Comparison of ENCODE assay signal across 1 cellular context in the genomic region with DNA sequence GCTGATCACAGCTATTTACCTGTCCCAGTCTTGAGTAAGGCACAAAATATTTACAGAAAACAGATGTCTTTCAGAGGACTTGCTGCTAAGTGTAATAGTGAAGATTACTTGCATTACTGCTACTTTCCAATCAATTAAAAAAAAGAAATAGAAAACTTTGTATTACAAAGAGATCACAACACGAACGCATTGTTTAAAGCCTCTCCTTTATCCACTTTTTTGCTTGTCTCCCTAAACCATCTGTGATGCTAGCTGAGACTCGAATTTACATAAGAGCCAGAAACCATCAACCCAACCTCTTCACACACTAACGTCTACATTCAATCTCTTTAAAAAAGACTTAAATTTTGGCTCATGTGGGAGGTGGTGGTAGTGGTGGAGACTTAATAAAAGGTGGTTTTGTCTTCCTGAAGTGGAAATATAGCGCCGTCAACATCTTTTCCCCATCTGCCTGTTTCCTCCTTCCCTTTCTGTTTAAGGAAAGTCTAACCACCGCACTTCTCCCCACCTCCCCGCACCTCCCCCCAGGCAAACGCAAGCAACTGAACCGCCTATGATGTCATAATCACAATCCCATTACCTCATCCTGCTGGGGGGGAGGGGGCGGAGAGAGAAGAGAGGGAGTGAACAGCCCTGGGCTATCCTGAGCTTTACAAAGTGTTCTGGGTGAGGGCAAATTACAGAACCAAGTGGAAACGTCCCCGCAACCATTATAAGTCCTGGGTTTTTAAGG.
A peak's percentile ranks its signal among the peaks of the same experiment; 100 is the strongest.
TF ChIP-seq lines count a peak whose summit lies in the region.

No MANE protein-coding gene starts in this region.

TF ChIP-seq in GM12878, 131 proteins besides CTCF, POLR2A, EP300 and RAD21:
- TF ChIP-seq CHD2 (IDR thresholded peaks at IDR 0.05; ENCODE audit: borderline replicate concordance, low read depth, low read length) = peak; percentile 81
- TF ChIP-seq, protein P1, sequence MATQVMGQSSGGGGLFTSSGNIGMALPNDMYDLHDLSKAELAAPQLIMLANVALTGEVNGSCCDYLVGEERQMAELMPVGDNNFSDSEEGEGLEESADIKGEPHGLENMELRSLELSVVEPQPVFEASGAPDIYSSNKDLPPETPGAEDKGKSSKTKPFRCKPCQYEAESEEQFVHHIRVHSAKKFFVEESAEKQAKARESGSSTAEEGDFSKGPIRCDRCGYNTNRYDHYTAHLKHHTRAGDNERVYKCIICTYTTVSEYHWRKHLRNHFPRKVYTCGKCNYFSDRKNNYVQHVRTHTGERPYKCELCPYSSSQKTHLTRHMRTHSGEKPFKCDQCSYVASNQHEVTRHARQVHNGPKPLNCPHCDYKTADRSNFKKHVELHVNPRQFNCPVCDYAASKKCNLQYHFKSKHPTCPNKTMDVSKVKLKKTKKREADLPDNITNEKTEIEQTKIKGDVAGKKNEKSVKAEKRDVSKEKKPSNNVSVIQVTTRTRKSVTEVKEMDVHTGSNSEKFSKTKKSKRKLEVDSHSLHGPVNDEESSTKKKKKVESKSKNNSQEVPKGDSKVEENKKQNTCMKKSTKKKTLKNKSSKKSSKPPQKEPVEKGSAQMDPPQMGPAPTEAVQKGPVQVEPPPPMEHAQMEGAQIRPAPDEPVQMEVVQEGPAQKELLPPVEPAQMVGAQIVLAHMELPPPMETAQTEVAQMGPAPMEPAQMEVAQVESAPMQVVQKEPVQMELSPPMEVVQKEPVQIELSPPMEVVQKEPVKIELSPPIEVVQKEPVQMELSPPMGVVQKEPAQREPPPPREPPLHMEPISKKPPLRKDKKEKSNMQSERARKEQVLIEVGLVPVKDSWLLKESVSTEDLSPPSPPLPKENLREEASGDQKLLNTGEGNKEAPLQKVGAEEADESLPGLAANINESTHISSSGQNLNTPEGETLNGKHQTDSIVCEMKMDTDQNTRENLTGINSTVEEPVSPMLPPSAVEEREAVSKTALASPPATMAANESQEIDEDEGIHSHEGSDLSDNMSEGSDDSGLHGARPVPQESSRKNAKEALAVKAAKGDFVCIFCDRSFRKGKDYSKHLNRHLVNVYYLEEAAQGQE (IDR thresholded peaks at IDR 0.05; ENCODE audit: low read depth, low read length) = no peak
- no peak for TF ChIP-seq ZBED1 (IDR thresholded peaks at IDR 0.05; ENCODE audit: borderline replicate concordance)
- TF ChIP-seq NBN (IDR thresholded peaks at IDR 0.05) = peak; percentile 81
- peak; percentile 76 for TF ChIP-seq JUNB (IDR thresholded peaks at IDR 0.05)
- peak; percentile 37; the same call in 1 of the 2 replicates for TF ChIP-seq GATAD2B (conservative IDR thresholded peaks at IDR 0.05; ENCODE audit: low read depth)
- TF ChIP-seq SPI1 (IDR thresholded peaks at IDR 0.05; ENCODE audit: borderline replicate concordance, insufficient read depth, low read depth, low read length) = no peak
- no peak for TF ChIP-seq BRCA1 (IDR thresholded peaks at IDR 0.05; ENCODE audit: low read depth, low read length)
- peak; percentile 99 for TF ChIP-seq CREM (IDR thresholded peaks at IDR 0.05; ENCODE audit: low read depth)
- peak; percentile 31; the same call in 1 of the 2 replicates for TF ChIP-seq RUNX3 (IDR thresholded peaks at IDR 0.05; ENCODE audit: low read length)
- no peak for TF ChIP-seq RFX5 (IDR thresholded peaks at IDR 0.05; ENCODE audit: low read depth, low read length)
- TF ChIP-seq RBBP5 (conservative IDR thresholded peaks at IDR 0.05) = no peak
- TF ChIP-seq, protein P2, sequence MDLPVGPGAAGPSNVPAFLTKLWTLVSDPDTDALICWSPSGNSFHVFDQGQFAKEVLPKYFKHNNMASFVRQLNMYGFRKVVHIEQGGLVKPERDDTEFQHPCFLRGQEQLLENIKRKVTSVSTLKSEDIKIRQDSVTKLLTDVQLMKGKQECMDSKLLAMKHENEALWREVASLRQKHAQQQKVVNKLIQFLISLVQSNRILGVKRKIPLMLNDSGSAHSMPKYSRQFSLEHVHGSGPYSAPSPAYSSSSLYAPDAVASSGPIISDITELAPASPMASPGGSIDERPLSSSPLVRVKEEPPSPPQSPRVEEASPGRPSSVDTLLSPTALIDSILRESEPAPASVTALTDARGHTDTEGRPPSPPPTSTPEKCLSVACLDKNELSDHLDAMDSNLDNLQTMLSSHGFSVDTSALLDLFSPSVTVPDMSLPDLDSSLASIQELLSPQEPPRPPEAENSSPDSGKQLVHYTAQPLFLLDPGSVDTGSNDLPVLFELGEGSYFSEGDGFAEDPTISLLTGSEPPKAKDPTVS (IDR thresholded peaks at IDR 0.05; ENCODE audit: low read depth, low read length) = no peak
- peak; percentile 56; the same call in 1 of the 2 replicates for TF ChIP-seq PAX5 (IDR thresholded peaks at IDR 0.05; ENCODE audit: borderline replicate concordance, low read depth, low read length)
- TF ChIP-seq CREB1 (IDR thresholded peaks at IDR 0.05; ENCODE audit: low read depth) = peak; percentile 100
- peak; percentile 52 for TF ChIP-seq IRF4 (IDR thresholded peaks at IDR 0.05; ENCODE audit: low read depth, low read length)
- peak; percentile 43; the same call in 1 of the 2 replicates for TF ChIP-seq MXI1 (IDR thresholded peaks at IDR 0.05; ENCODE audit: low read depth, low read length)
- peak; percentile 40; the same call in 1 of the 2 replicates for TF ChIP-seq RAD51 (IDR thresholded peaks at IDR 0.05)
- TF ChIP-seq RELA (IDR thresholded peaks at IDR 0.05; ENCODE audit: borderline replicate concordance, partially characterized antibody) = no peak
- peak; percentile 38; the same call in 1 of the 2 replicates for TF ChIP-seq BCL11A (IDR thresholded peaks at IDR 0.05; ENCODE audit: low read depth, low read length)
- TF ChIP-seq SMARCA5 (IDR thresholded peaks at IDR 0.05) = no peak
- TF ChIP-seq YY1 (IDR thresholded peaks at IDR 0.05; ENCODE audit: low read depth, low read length) = peak; percentile 14; the same call in 1 of the 2 replicates
- TF ChIP-seq MTA2 (IDR thresholded peaks at IDR 0.05; ENCODE audit: low read depth) = no peak
- TF ChIP-seq FOXK2 (IDR thresholded peaks at IDR 0.05) = no peak
- no peak for TF ChIP-seq SUPT20H (IDR thresholded peaks at IDR 0.05; ENCODE audit: borderline replicate concordance, control insufficient read depth, low read depth, low read length)
- TF ChIP-seq PAX8 (IDR thresholded peaks at IDR 0.05) = no peak
- TF ChIP-seq, protein P3, sequence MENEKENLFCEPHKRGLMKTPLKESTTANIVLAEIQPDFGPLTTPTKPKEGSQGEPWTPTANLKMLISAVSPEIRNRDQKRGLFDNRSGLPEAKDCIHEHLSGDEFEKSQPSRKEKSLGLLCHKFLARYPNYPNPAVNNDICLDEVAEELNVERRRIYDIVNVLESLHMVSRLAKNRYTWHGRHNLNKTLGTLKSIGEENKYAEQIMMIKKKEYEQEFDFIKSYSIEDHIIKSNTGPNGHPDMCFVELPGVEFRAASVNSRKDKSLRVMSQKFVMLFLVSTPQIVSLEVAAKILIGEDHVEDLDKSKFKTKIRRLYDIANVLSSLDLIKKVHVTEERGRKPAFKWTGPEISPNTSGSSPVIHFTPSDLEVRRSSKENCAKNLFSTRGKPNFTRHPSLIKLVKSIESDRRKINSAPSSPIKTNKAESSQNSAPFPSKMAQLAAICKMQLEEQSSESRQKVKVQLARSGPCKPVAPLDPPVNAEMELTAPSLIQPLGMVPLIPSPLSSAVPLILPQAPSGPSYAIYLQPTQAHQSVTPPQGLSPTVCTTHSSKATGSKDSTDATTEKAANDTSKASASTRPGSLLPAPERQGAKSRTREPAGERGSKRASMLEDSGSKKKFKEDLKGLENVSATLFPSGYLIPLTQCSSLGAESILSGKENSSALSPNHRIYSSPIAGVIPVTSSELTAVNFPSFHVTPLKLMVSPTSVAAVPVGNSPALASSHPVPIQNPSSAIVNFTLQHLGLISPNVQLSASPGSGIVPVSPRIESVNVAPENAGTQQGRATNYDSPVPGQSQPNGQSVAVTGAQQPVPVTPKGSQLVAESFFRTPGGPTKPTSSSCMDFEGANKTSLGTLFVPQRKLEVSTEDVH (IDR thresholded peaks at IDR 0.05; ENCODE audit: low read depth, partially characterized antibody) = peak; percentile 85
- TF ChIP-seq, protein P4, sequence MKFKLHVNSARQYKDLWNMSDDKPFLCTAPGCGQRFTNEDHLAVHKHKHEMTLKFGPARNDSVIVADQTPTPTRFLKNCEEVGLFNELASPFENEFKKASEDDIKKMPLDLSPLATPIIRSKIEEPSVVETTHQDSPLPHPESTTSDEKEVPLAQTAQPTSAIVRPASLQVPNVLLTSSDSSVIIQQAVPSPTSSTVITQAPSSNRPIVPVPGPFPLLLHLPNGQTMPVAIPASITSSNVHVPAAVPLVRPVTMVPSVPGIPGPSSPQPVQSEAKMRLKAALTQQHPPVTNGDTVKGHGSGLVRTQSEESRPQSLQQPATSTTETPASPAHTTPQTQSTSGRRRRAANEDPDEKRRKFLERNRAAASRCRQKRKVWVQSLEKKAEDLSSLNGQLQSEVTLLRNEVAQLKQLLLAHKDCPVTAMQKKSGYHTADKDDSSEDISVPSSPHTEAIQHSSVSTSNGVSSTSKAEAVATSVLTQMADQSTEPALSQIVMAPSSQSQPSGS (IDR thresholded peaks at IDR 0.05; ENCODE audit: low read length) = peak; percentile 100
- TF ChIP-seq MYB (IDR thresholded peaks at IDR 0.05; ENCODE audit: borderline replicate concordance, low read depth, low read length) = no peak
- peak in 1 of 2 experiments; percentile 51; a peak in 1 of 3 replicates for TF ChIP-seq EGR1 (IDR thresholded peaks at IDR 0.05; ENCODE audit: borderline replicate concordance in 1 of 2, low read depth in 2 of 2, low read length in 2 of 2)
- TF ChIP-seq DPF2 (IDR thresholded peaks at IDR 0.05) = no peak
- 0 out of 2 replicates have a peak, but pooled peaks have one; percentile 64 for TF ChIP-seq ESRRA (IDR thresholded peaks at IDR 0.05; ENCODE audit: low read length)
- peak; percentile 26 to 66 for TF ChIP-seq IKZF2 (IDR thresholded peaks at IDR 0.05)
- TF ChIP-seq, protein P5, sequence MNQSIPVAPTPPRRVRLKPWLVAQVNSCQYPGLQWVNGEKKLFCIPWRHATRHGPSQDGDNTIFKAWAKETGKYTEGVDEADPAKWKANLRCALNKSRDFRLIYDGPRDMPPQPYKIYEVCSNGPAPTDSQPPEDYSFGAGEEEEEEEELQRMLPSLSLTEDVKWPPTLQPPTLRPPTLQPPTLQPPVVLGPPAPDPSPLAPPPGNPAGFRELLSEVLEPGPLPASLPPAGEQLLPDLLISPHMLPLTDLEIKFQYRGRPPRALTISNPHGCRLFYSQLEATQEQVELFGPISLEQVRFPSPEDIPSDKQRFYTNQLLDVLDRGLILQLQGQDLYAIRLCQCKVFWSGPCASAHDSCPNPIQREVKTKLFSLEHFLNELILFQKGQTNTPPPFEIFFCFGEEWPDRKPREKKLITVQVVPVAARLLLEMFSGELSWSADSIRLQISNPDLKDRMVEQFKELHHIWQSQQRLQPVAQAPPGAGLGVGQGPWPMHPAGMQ (IDR thresholded peaks at IDR 0.05; ENCODE audit: borderline replicate concordance) = peak; percentile 37; the same call in 1 of the 2 replicates
